ENCODE assay signal across 2 cellular contexts in genomic region chr13:51453959-51454703, GRCh38.
TF ChIP-seq lines count a peak whose summit lies in the region.

No MANE protein-coding gene starts in this region.

TF ChIP-seq in SK-N-SH, 30 proteins besides CTCF, POLR2A, EP300 and RAD21 (continued from another document):
- TF ChIP-seq ZBTB33 (IDR thresholded peaks at IDR 0.05; ENCODE audit: borderline replicate concordance, low read depth) (no peak), TCF12 (IDR thresholded peaks at IDR 0.05) (no peak), REST (IDR thresholded peaks at IDR 0.05; ENCODE audit: low read depth, low read length) (no peak), YY1 (IDR thresholded peaks at IDR 0.05; ENCODE audit: low read depth) (no peak), NRF1 (IDR thresholded peaks at IDR 0.05; ENCODE audit: low read depth, low read length) (no peak), TAF1 (IDR thresholded peaks at IDR 0.05; ENCODE audit: borderline replicate concordance, low read depth, low read length) (no peak)

TF ChIP-seq in SK-N-SH treated with all-trans-retinoic acid at 6 μM for 48 hours, 23 proteins besides CTCF, POLR2A, EP300 and RAD21 (continued from another document):
- TF ChIP-seq TSHZ2 (CRISPR knock-in tag; IDR thresholded peaks at IDR 0.05) (no peak), OSR1 (CRISPR knock-in tag; IDR thresholded peaks at IDR 0.05) (no peak), CREB5 (CRISPR knock-in tag; IDR thresholded peaks at IDR 0.05; ENCODE audit: low read depth) (no peak), ZNF70 (CRISPR knock-in tag; IDR thresholded peaks at IDR 0.05) (no peak), TCF4 (CRISPR knock-in tag; IDR thresholded peaks at IDR 0.05; ENCODE audit: borderline replicate concordance) (no peak), ZC3H10 (CRISPR knock-in tag; IDR thresholded peaks at IDR 0.05) (no peak), ZNF8 (CRISPR knock-in tag; IDR thresholded peaks at IDR 0.05) (no peak), CSDC2 (CRISPR knock-in tag; IDR thresholded peaks at IDR 0.05) (no peak), SNAI2 (CRISPR knock-in tag; IDR thresholded peaks at IDR 0.05) (no peak), CSRNP3 (CRISPR knock-in tag; IDR thresholded peaks at IDR 0.05) (no peak), ZFP3 (CRISPR knock-in tag; IDR thresholded peaks at IDR 0.05) (no peak)
